In the genomic region with DNA sequence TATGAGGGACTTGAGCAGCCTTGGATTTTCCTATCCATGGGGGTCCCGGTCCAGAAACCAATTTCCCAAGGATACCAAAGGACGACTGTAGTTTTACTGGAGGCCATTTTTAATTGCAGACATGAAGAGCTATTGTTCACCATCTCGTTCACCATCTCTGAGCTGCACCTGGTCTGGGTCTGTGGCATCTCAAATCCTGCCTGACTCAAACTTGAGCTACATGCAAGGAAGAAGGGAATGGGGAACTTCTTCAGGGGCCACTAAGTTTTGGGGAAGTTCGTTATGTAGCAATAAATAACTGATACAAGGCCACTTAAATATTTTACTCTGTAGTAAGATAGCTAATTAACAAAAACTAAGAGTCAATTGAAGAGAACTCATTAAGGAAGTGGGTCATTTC, we compare ENCODE assay signal across 12 cellular contexts. TPM values are rescaled to one million over a fixed set of nuclear protein-coding genes. Genes with fewer than 3 reads are reported as not detected.
DNase-seq lines count a peak whose midpoint lies in the region; ATAC-seq lines count a peak whose summit lies in the region.
"Had no signal": no experiment of that assay in that cellular context is flagged by ENCODE, and none has a peak within 500 bp of the region (broad histone marks: within the 10 kb centered on the region; RNA-seq: fewer than 3 reads in every experiment).

No MANE protein-coding gene starts in this region.

- peaks cover 21% of the 10 kb centered on the region for H3K4me1 ChIP-seq in CD8-positive, alpha-beta memory T cell (ENCODE audit: insufficient read depth, low read length)
- H3K4me1 ChIP-seq in SJCRH30: peaks cover 2% of the 10 kb centered on the region; the same call in 1 of the 2 replicates

- no peaks in the 10 kb centered on the region for H3K36me3 ChIP-seq in CD8-positive, alpha-beta memory T cell (ENCODE audit: insufficient read depth, low read length)
- H3K36me3 ChIP-seq in SJCRH30: 0 out of 2 replicates have a peak, but pooled peaks cover 3% of the 10 kb centered on the region

- H3K4me3 Mint-ChIP-seq in CD8-positive, alpha-beta memory T cell: peak overlapping the region in 4 of 7 donors; percentile 36 to 97 (median 73)
- H3K4me3 Mint-ChIP-seq in naive thymus-derived CD8-positive, alpha-beta T cell: peak overlapping the region in 4 of 10 donors; percentile 20 to 95 (median 41)
- H3K4me3 Mint-ChIP-seq in T-helper 2 cell treated with Interferon-gamma antibody and Interleukin-4, amounts not matched to agents 5 μg/mL and 100 μg/mL, for 36 hours: no peak overlapping the region

- H3K27ac ChIP-seq in CD8-positive, alpha-beta memory T cell (ENCODE audit: low read depth, low read length): no peak overlapping the region
- no peak overlapping the region for H3K27ac ChIP-seq in SJCRH30

- H3K4me1 Mint-ChIP-seq in CD8-positive, alpha-beta memory T cell: peaks cover 19 to 27% (median 24%) of the 10 kb centered on the region in 3 donors
- peaks cover 8 to 47% (median 32%) of the 10 kb centered on the region in 4 donors for H3K4me1 Mint-ChIP-seq in naive thymus-derived CD8-positive, alpha-beta T cell
- peaks cover 28% of the 10 kb centered on the region for H3K4me1 Mint-ChIP-seq in T-helper 2 cell treated with Interferon-gamma antibody and Interleukin-4, amounts not matched to agents 5 μg/mL and 100 μg/mL, for 36 hours (ENCODE audit: low read depth)

- no peaks in the 10 kb centered on the region for H3K9me3 Mint-ChIP-seq in CD8-positive, alpha-beta memory T cell
- no peaks in the 10 kb centered on the region for H3K9me3 Mint-ChIP-seq in naive thymus-derived CD8-positive, alpha-beta T cell
- H3K9me3 Mint-ChIP-seq in T-helper 2 cell treated with Interferon-gamma antibody and Interleukin-4, amounts not matched to agents 5 μg/mL and 100 μg/mL, for 36 hours: no peaks in the 10 kb centered on the region
- H3K9me3 Mint-ChIP-seq: central memory CD8-positive, alpha-beta T cell had no signal

- H3K27me3 ChIP-seq in CD8-positive, alpha-beta memory T cell (ENCODE audit: insufficient read depth, low read length, poor library complexity, severe bottlenecking): no peaks in the 10 kb centered on the region
- no peaks in the 10 kb centered on the region for H3K27me3 ChIP-seq in SJCRH30

- H3K36me3 Mint-ChIP-seq in CD8-positive, alpha-beta memory T cell: peaks cover 0 to 25% (median 0%) of the 10 kb centered on the region in 3 donors
- peaks cover 3 to 9% (median 6%) of the 10 kb centered on the region in 3 donors for H3K36me3 Mint-ChIP-seq in naive thymus-derived CD8-positive, alpha-beta T cell
- H3K36me3 Mint-ChIP-seq in T-helper 2 cell treated with Interferon-gamma antibody and Interleukin-4, amounts not matched to agents 5 μg/mL and 100 μg/mL, for 36 hours (ENCODE audit: low read depth): peaks cover 20% of the 10 kb centered on the region

- no peak for ATAC-seq in naive thymus-derived CD8-positive, alpha-beta T cell

- CTCF ChIA-PET in CD8-positive, alpha-beta memory T cell (lab: Charles Lee): interaction anchor here (0.6 to 1.5 kb wide), 3 partner anchors 16 to 1104 kb away, joined by 3 to 9 read pairs (median 3); a partner anchor contains a TSS

- no peaks in the 10 kb centered on the region for H3K9me3 ChIP-seq in CD8-positive, alpha-beta memory T cell (ENCODE audit: low read length)
- no peaks in the 10 kb centered on the region for H3K9me3 ChIP-seq in SJCRH30 (replicated peaks)

- no peak for DNase-seq in CD8-positive, alpha-beta memory T cell
- peak; percentile 58 for DNase-seq in KBM-7
- DNase-seq in SKM-1 treated with dmso at 0.1 percent for 144 hours (lab: John Stamatoyannopoulos, UW; ENCODE audit: unreplicated experiment): peak; percentile 78
- DNase-seq in naive thymus-derived CD8-positive, alpha-beta T cell: no peak
- DNase-seq in T-helper 2 cell treated with Interferon-gamma antibody and Interleukin-4, amounts not matched to agents 5 μg/mL and 100 μg/mL, for 36 hours (ENCODE audit: low spot score): no peak
- no peak for DNase-seq in SJCRH30
- no peak for DNase-seq in glomerular visceral epithelial cell (ENCODE audit: extremely low spot score)
- DNase-seq: activated naive CD4-positive, alpha-beta T cell treated with Interleukin-2 at 50 U/mL for 16 hours; HCEC 1CT; NCI-H2171 treated with DMSO at 0.1 percent for 48 hours; RPMI8226 had no signal

- in situ Hi-C loops in KBM-7 (cut with MboI; ENCODE audit: low pct_unique_long_range_greater_than_20kb, low sequenced_read_pairs): no loop called here

- POLR2A ChIA-PET in CD8-positive, alpha-beta memory T cell (lab: Charles Lee): interaction anchor here (0.7 to 1.2 kb wide), 2 partner anchors 16 to 82 kb away, joined by 3 to 14 read pairs; a partner anchor contains a TSS
- POLR2A ChIA-PET in naive thymus-derived CD8-positive, alpha-beta T cell (lab: Charles Lee): interaction anchor here (0.5 to 12.0 kb wide), 4 partner anchors 13 to 83 kb away, joined by 4 to 511 read pairs (median 88); a partner anchor contains a TSS

- H3K27me3 Mint-ChIP-seq in CD8-positive, alpha-beta memory T cell: peaks cover 0 to 5% of the 10 kb centered on the region in 2 donors
- no peaks in the 10 kb centered on the region for H3K27me3 Mint-ChIP-seq in naive thymus-derived CD8-positive, alpha-beta T cell
- peaks cover 7% of the 10 kb centered on the region for H3K27me3 Mint-ChIP-seq in T-helper 2 cell treated with Interferon-gamma antibody and Interleukin-4, amounts not matched to agents 5 μg/mL and 100 μg/mL, for 36 hours (ENCODE audit: low read depth)
- H3K27me3 Mint-ChIP-seq: central memory CD8-positive, alpha-beta T cell had no signal

- peak overlapping the region in 7 of 8 donors; percentile 33 to 99 (median 97) for H3K27ac Mint-ChIP-seq in CD8-positive, alpha-beta memory T cell
- H3K27ac Mint-ChIP-seq in naive thymus-derived CD8-positive, alpha-beta T cell: peak overlapping the region in 8 of 10 donors; percentile 29 to 99 (median 89)
- H3K27ac Mint-ChIP-seq in T-helper 2 cell treated with Interferon-gamma antibody and Interleukin-4, amounts not matched to agents 5 μg/mL and 100 μg/mL, for 36 hours: no peak overlapping the region

- H3K4me3 ChIP-seq in CD8-positive, alpha-beta memory T cell (ENCODE audit: low read length): no peak overlapping the region
- H3K4me3 ChIP-seq in SJCRH30: no peak overlapping the region

RNA-seq across cellular contexts. Expression of a gene that starts 2.1 kb away (rescaled TPM):
- total RNA-seq in CD8-positive, alpha-beta memory T cell: 10 to 100 TPM; 89.5 to 93.7 TPM
- 42.9 TPM for polyA plus RNA-seq in CD8-positive, alpha-beta memory T cell
- 100 to 1,000 TPM; 208 to 215 TPM for total RNA-seq in naive thymus-derived CD8-positive, alpha-beta T cell
- 10 to 100 TPM; 27.7 to 33.7 (median 29.4) TPM for polyA plus RNA-seq in naive thymus-derived CD8-positive, alpha-beta T cell
- 83.2 and 89.2 TPM in 2 replicates for total RNA-seq in SJCRH30 (2014; rRNA removed; shearing (Covaris generic))

Comparison
In these comparisons a context has a peak if more than half of its experiments do, and no peak if none do; other contexts are left out.
1. DNase-seq: peak in KBM-7 (single experiment) and SKM-1 treated with dmso at 0.1 percent for 144 hours (single experiment); none in CD8-positive, alpha-beta memory T cell (0 of 5), naive thymus-derived CD8-positive, alpha-beta T cell (0 of 10), T-helper 2 cell treated with Interferon-gamma antibody and Interleukin-4, amounts not matched to agents 5 μg/mL and 100 μg/mL, for 36 hours (single experiment), SJCRH30 (0 of 2) and glomerular visceral epithelial cell (single experiment).